In genomic region chr1:212485895-212486590, GRCh38 we compare ENCODE assay signal across 1 cellular context.
A peak's percentile ranks its signal among the peaks of the same experiment; 100 is the strongest.
TF ChIP-seq lines count a peak whose summit lies in the region.

No MANE protein-coding gene starts in this region.

TF ChIP-seq in K562, 482 proteins besides CTCF, POLR2A, EP300 and RAD21 (continued from another document and continues in another):
- TF ChIP-seq E2F6 (IDR thresholded peaks at IDR 0.05; ENCODE audit: borderline replicate concordance in 1 of 2, extremely low read depth in 1 of 2, insufficient read depth in 1 of 2, insufficient read length in 1 of 2, low read depth in 1 of 2, low read length in 1 of 2, poor library complexity in 1 of 2, severe bottlenecking in 1 of 2) (no peak), NONO (IDR thresholded peaks at IDR 0.05; ENCODE audit: low read depth in 2 of 2, low read length in 1 of 2) (no peak), CREB3L1 (IDR thresholded peaks at IDR 0.05; ENCODE audit: borderline replicate concordance, low read depth) (0 out of 2 replicates have a peak, but pooled peaks have one; percentile 24), AFF1 (IDR thresholded peaks at IDR 0.05; ENCODE audit: low read depth in 1 of 2, partially characterized antibody in 2 of 2) (no peak), MXI1 (IDR thresholded peaks at IDR 0.05; ENCODE audit: low read depth, low read length) (no peak), AFF4 (CRISPR knock-in tag; IDR thresholded peaks at IDR 0.05) (no peak), CTBP1 (IDR thresholded peaks at IDR 0.05; ENCODE audit: borderline replicate concordance) (peak; percentile 96), NR4A1 (CRISPR knock-in tag; IDR thresholded peaks at IDR 0.05) (no peak), NR4A1 (tag; IDR thresholded peaks at IDR 0.05) (no peak), NKRF (IDR thresholded peaks at IDR 0.05; ENCODE audit: borderline replicate concordance) (no peak), MAFG (tag; conservative IDR thresholded peaks at IDR 0.05) (peak; percentile 85), CHCHD3 (CRISPR knock-in tag; IDR thresholded peaks at IDR 0.05) (no peak), TAF1 (IDR thresholded peaks at IDR 0.05; ENCODE audit: control insufficient read depth, extremely low read depth, insufficient read depth, low read length, severe bottlenecking) (no peak), ZNF224 (CRISPR knock-in tag; IDR thresholded peaks at IDR 0.05) (no peak), MXD1 (CRISPR knock-in tag; IDR thresholded peaks at IDR 0.05; ENCODE audit: borderline replicate concordance, poor library complexity, severe bottlenecking) (no peak), POLR2H (tag; IDR thresholded peaks at IDR 0.05; ENCODE audit: low read depth) (no peak), SRSF7 (optimal IDR thresholded peaks at IDR 0.05; ENCODE audit: low read depth, low read length) (no peak), CREB3 (tag; conservative IDR thresholded peaks at IDR 0.05; ENCODE audit: low read depth) (0 out of 2 replicates have a peak, but pooled peaks have one; percentile 45), ZNF274 (IDR thresholded peaks at IDR 0.05; ENCODE audit: borderline replicate concordance, low read depth, low read length) (no peak), ZNF41 (CRISPR knock-in tag; conservative IDR thresholded peaks at IDR 0.05) (no peak), ILF3 (IDR thresholded peaks at IDR 0.05; ENCODE audit: borderline replicate concordance) (no peak), DACH1 (IDR thresholded peaks at IDR 0.05; ENCODE audit: partially characterized antibody) (no peak), TARDBP (IDR thresholded peaks at IDR 0.05) (peak; percentile 87; the same call in 1 of the 2 replicates), ZNF507 (tag; conservative IDR thresholded peaks at IDR 0.05) (no peak), SIRT6 (IDR thresholded peaks at IDR 0.05; ENCODE audit: low read depth, low read length) (no peak), ZNF76 (CRISPR knock-in tag; IDR thresholded peaks at IDR 0.05; ENCODE audit: borderline replicate concordance) (no peak), CREB1 (IDR thresholded peaks at IDR 0.05) (no peak), CREB1 (CRISPR knock-in tag; IDR thresholded peaks at IDR 0.05) (no peak), GABPB1 (CRISPR knock-in tag; IDR thresholded peaks at IDR 0.05) (no peak), CREB5 (CRISPR knock-in tag; IDR thresholded peaks at IDR 0.05) (no peak), GMEB1 (CRISPR knock-in tag; IDR thresholded peaks at IDR 0.05) (no peak), EGR1 (conservative IDR thresholded peaks at IDR 0.05) (no peak), MCM2 (IDR thresholded peaks at IDR 0.05; ENCODE audit: low read depth) (no peak), CBFA2T3 (IDR thresholded peaks at IDR 0.05) (0 out of 2 replicates have a peak, but pooled peaks have one; percentile 14), ZNF408 (CRISPR knock-in tag; IDR thresholded peaks at IDR 0.05; ENCODE audit: low read depth) (no peak), SMAD1 (IDR thresholded peaks at IDR 0.05; ENCODE audit: low read depth, low read length, partially characterized antibody) (peak; percentile 29), PYGO2 (tag; IDR thresholded peaks at IDR 0.05) (no peak), FOXK1 (CRISPR knock-in tag; IDR thresholded peaks at IDR 0.05; ENCODE audit: borderline replicate concordance) (no peak), ZNF592 (IDR thresholded peaks at IDR 0.05) (no peak), ESRRA (IDR thresholded peaks at IDR 0.05; ENCODE audit: borderline replicate concordance, low read depth) (peak; percentile 49; the same call in 1 of the 2 replicates)
